10 cellular contexts compared by ENCODE assay signal in genomic region chr10:80536361-80536835, GRCh38. TPM values are rescaled to one million over a fixed set of nuclear protein-coding genes. Genes with fewer than 3 reads are reported as not detected.
DNase-seq lines count a peak whose midpoint lies in the region; ATAC-seq lines count a peak whose summit lies in the region.
"Had no signal": no experiment of that assay in that cellular context is flagged by ENCODE, and none has a peak within 500 bp of the region (broad histone marks: within the 10 kb centered on the region; RNA-seq: fewer than 3 reads in every experiment).

No MANE protein-coding gene starts in this region.

- DNase-seq in activated T-helper 2 cell treated with anti-CD3 and anti-CD28 coated beads, Interferon-gamma antibody, Interleukin-2, Interleukin-4, amounts not matched to agents 10 μg/mL and 5 μg/mL and 100 μg/mL, durations not matched to agents 14 hours and 24 hours and 36 hours (ENCODE audit: low spot score): no peak
- no peak for DNase-seq in immature natural killer cell
- DNase-seq in stimulated activated effector memory CD8-positive, alpha-beta T cell treated with anti-CD3 and anti-CD28 coated beads, Interleukin-12 subunit alpha, Interleukin-12 subunit beta, amount 100 ng/mL, for 72 hours (ENCODE audit: low spot score in 2 of 2): no peak
- DNase-seq in cortex of kidney (lab: John Stamatoyannopoulos, UW): no peak

- no peaks in the 10 kb centered on the region for H3K36me3 ChIP-seq in HUES48 (ENCODE audit: control insufficient read depth, insufficient read depth, low read length)

- H3K4me3 Mint-ChIP-seq in activated T-helper 2 cell treated with anti-CD3 and anti-CD28 coated beads, Interferon-gamma antibody, Interleukin-2, Interleukin-4, amounts not matched to agents 10 μg/mL and 5 μg/mL and 100 μg/mL, durations not matched to agents 14 hours and 24 hours and 36 hours (ENCODE audit: low read depth): peak overlapping the region; percentile 90
- H3K4me3 Mint-ChIP-seq in immature natural killer cell: peak overlapping the region; percentile 83 to 89 (median 88)
- H3K4me3 Mint-ChIP-seq in stimulated activated effector memory CD8-positive, alpha-beta T cell treated with anti-CD3 and anti-CD28 coated beads, Interleukin-12 subunit alpha, Interleukin-12 subunit beta, amount 100 ng/mL, for 72 hours: peak overlapping the region; percentile 84

- H3K36me3 Mint-ChIP-seq in activated T-helper 2 cell treated with anti-CD3 and anti-CD28 coated beads, Interferon-gamma antibody, Interleukin-2, Interleukin-4, amounts not matched to agents 10 μg/mL and 5 μg/mL and 100 μg/mL, durations not matched to agents 14 hours and 24 hours and 36 hours (ENCODE audit: low read depth): peaks cover 10% of the 10 kb centered on the region
- peaks cover 0 to 3% (median 0%) of the 10 kb centered on the region in 3 donors for H3K36me3 Mint-ChIP-seq in immature natural killer cell
- H3K36me3 Mint-ChIP-seq in stimulated activated effector memory CD8-positive, alpha-beta T cell treated with anti-CD3 and anti-CD28 coated beads, Interleukin-12 subunit alpha, Interleukin-12 subunit beta, amount 100 ng/mL, for 72 hours: peaks cover 9% of the 10 kb centered on the region

- H3K9me3 Mint-ChIP-seq in activated T-helper 2 cell treated with anti-CD3 and anti-CD28 coated beads, Interferon-gamma antibody, Interleukin-2, Interleukin-4, amounts not matched to agents 10 μg/mL and 5 μg/mL and 100 μg/mL, durations not matched to agents 14 hours and 24 hours and 36 hours: no peaks in the 10 kb centered on the region
- H3K9me3 Mint-ChIP-seq in immature natural killer cell: no peaks in the 10 kb centered on the region
- H3K9me3 Mint-ChIP-seq in stimulated activated effector memory CD8-positive, alpha-beta T cell treated with anti-CD3 and anti-CD28 coated beads, Interleukin-12 subunit alpha, Interleukin-12 subunit beta, amount 100 ng/mL, for 72 hours: no peaks in the 10 kb centered on the region

- H3K9ac ChIP-seq in HUES48 (ENCODE audit: low read depth, low read length): 0 out of 2 replicates have a peak overlapping the region, but pooled peaks have one; percentile 40

- 0 out of 2 replicates have a peak, but pooled peaks cover 2% of the 10 kb centered on the region for H3K27me3 ChIP-seq in HUES48 (ENCODE audit: control insufficient read depth, insufficient read depth, low read length)

- intact Hi-C loops in activated T-helper 2 cell treated with anti-CD3 and anti-CD28 coated beads, Interferon-gamma antibody, Interleukin-2, Interleukin-4, amounts not matched to agents 10 μg/mL and 5 μg/mL and 100 μg/mL, durations not matched to agents 14 hours and 24 hours and 36 hours (cut with micrococcal nuclease): loop anchor here (5.0 to 10.0 kb wide), 2 partner anchors 152 to 459 kb away; partner anchors contain the start of gene TMEM254

- ATAC-seq in stimulated activated effector memory CD8-positive, alpha-beta T cell treated with anti-CD3 and anti-CD28 coated beads, Interleukin-12 subunit alpha, Interleukin-12 subunit beta, amount 100 ng/mL, for 72 hours: no peak
- ATAC-seq in GM19328 (IDR thresholded peaks at IDR 0.05; ENCODE audit: unreplicated experiment) (no peak), GM21526 (IDR thresholded peaks at IDR 0.05; ENCODE audit: low FRiP score, unreplicated experiment) (no peak), HG02884 (IDR thresholded peaks at IDR 0.05; ENCODE audit: unreplicated experiment) (no peak)

- peaks cover 30% of the 10 kb centered on the region for H3K4me1 Mint-ChIP-seq in activated T-helper 2 cell treated with anti-CD3 and anti-CD28 coated beads, Interferon-gamma antibody, Interleukin-2, Interleukin-4, amounts not matched to agents 10 μg/mL and 5 μg/mL and 100 μg/mL, durations not matched to agents 14 hours and 24 hours and 36 hours (ENCODE audit: low read depth)
- peaks cover 14 to 15% of the 10 kb centered on the region in 2 donors for H3K4me1 Mint-ChIP-seq in immature natural killer cell
- peaks cover 37% of the 10 kb centered on the region for H3K4me1 Mint-ChIP-seq in stimulated activated effector memory CD8-positive, alpha-beta T cell treated with anti-CD3 and anti-CD28 coated beads, Interleukin-12 subunit alpha, Interleukin-12 subunit beta, amount 100 ng/mL, for 72 hours

- no peak overlapping the region for H3K27ac ChIP-seq in HUES48 (ENCODE audit: low read depth, low read length)
- H3K27ac ChIP-seq: SK-N-MC had no signal

- no peaks in the 10 kb centered on the region for H3K27me3 Mint-ChIP-seq in activated T-helper 2 cell treated with anti-CD3 and anti-CD28 coated beads, Interferon-gamma antibody, Interleukin-2, Interleukin-4, amounts not matched to agents 10 μg/mL and 5 μg/mL and 100 μg/mL, durations not matched to agents 14 hours and 24 hours and 36 hours (ENCODE audit: low read depth)
- H3K27me3 Mint-ChIP-seq in immature natural killer cell (ENCODE audit: low read depth in 3 of 3): peaks cover 2 to 4% (median 3%) of the 10 kb centered on the region in 3 donors

- no peaks in the 10 kb centered on the region for H3K9me3 ChIP-seq in HUES48 (ENCODE audit: control insufficient read depth, insufficient read depth, low read length)

- H3K4me3 ChIP-seq in HUES48 (ENCODE audit: low read depth, low read length): peak overlapping the region; percentile 65
- H3K4me3 ChIP-seq: SK-N-MC had no signal

- H3K27ac Mint-ChIP-seq in activated T-helper 2 cell treated with anti-CD3 and anti-CD28 coated beads, Interferon-gamma antibody, Interleukin-2, Interleukin-4, amounts not matched to agents 10 μg/mL and 5 μg/mL and 100 μg/mL, durations not matched to agents 14 hours and 24 hours and 36 hours: peak overlapping the region; percentile 95
- peak overlapping the region; percentile 76 to 95 (median 92) for H3K27ac Mint-ChIP-seq in immature natural killer cell
- H3K27ac Mint-ChIP-seq in stimulated activated effector memory CD8-positive, alpha-beta T cell treated with anti-CD3 and anti-CD28 coated beads, Interleukin-12 subunit alpha, Interleukin-12 subunit beta, amount 100 ng/mL, for 72 hours: peak overlapping the region; percentile 98

- no peaks in the 10 kb centered on the region for H3K4me1 ChIP-seq in HUES48 (ENCODE audit: control insufficient read depth, insufficient read depth, low read length)

RNA-seq across cellular contexts. Expression of gene SH2D4B, which starts 1.3 kb away (rescaled TPM):
- total RNA-seq in activated T-helper 2 cell treated with anti-CD3 and anti-CD28 coated beads, Interferon-gamma antibody, Interleukin-2, Interleukin-4, amounts not matched to agents 10 μg/mL and 5 μg/mL and 100 μg/mL, durations not matched to agents 14 hours and 24 hours and 36 hours: 0.05 TPM in 1 of 2 replicates, not detected in the other
- not detected for polyA plus RNA-seq in immature natural killer cell
- total RNA-seq: HT-29 had no signal
